1 cellular context compared by ENCODE assay signal in genomic region chr6:52725530-52726192, GRCh38.
TF ChIP-seq lines count a peak whose summit lies in the region.

No MANE protein-coding gene starts in this region.

TF ChIP-seq in HepG2, 621 proteins besides CTCF, POLR2A, EP300 and RAD21 (continued from another document and continues in another):
- TF ChIP-seq AKNA (CRISPR knock-in tag; IDR thresholded peaks at IDR 0.05; ENCODE audit: borderline replicate concordance) (no peak), TBP (CRISPR knock-in tag; IDR thresholded peaks at IDR 0.05) (0 out of 2 replicates have a peak, but pooled peaks have one; percentile 81), ZNF792 (CRISPR knock-in tag; IDR thresholded peaks at IDR 0.05) (peak; percentile 80), YEATS4 (CRISPR knock-in tag; IDR thresholded peaks at IDR 0.05; ENCODE audit: borderline replicate concordance) (peak; percentile 74; the same call in 1 of the 2 replicates), SOX13 (IDR thresholded peaks at IDR 0.05) (peak; percentile 96), SOX13 (CRISPR knock-in tag; conservative IDR thresholded peaks at IDR 0.05 in 1 of 2, IDR thresholded peaks at IDR 0.05 in 1 of 2) (peak in 1 of 2 experiments; percentile 98; a peak in 2 of 4 replicates), ZNF234 (CRISPR knock-in tag; conservative IDR thresholded peaks at IDR 0.05) (0 out of 2 replicates have a peak, but pooled peaks have one; percentile 71), E2F1 (CRISPR knock-in tag; IDR thresholded peaks at IDR 0.05) (0 out of 2 replicates have a peak, but pooled peaks have one; percentile 26), MLX (CRISPR knock-in tag; IDR thresholded peaks at IDR 0.05) (peak; percentile 87), HOMEZ (CRISPR knock-in tag; IDR thresholded peaks at IDR 0.05; ENCODE audit: low read depth) (peak; percentile 94), KMT2A (CRISPR knock-in tag; IDR thresholded peaks at IDR 0.05) (peak; percentile 29; the same call in 1 of the 2 replicates), MYPOP (CRISPR knock-in tag; IDR thresholded peaks at IDR 0.05) (peak; percentile 91; the same call in 1 of the 2 replicates), ZNF407 (CRISPR knock-in tag; IDR thresholded peaks at IDR 0.05; ENCODE audit: not compliant biosample characterization) (no peak), RFX5 (IDR thresholded peaks at IDR 0.05; ENCODE audit: low read depth, low read length) (peak; percentile 46; the same call in 1 of the 2 replicates), PHF8 (CRISPR knock-in tag; IDR thresholded peaks at IDR 0.05) (peak; percentile 17; the same call in 1 of the 2 replicates), RFXAP (CRISPR knock-in tag; IDR thresholded peaks at IDR 0.05; ENCODE audit: borderline replicate concordance) (peak; percentile 68; the same call in 1 of the 2 replicates), ZNF788 (CRISPR knock-in tag; IDR thresholded peaks at IDR 0.05; ENCODE audit: borderline replicate concordance) (peak; percentile 82; the same call in 1 of the 2 replicates), NCOA1 (CRISPR knock-in tag; IDR thresholded peaks at IDR 0.05) (peak; percentile 99), GLI4 (CRISPR knock-in tag; IDR thresholded peaks at IDR 0.05; ENCODE audit: borderline replicate concordance) (no peak), RBM22 (optimal IDR thresholded peaks at IDR 0.05; ENCODE audit: low read length) (no peak), SMARCC2 (IDR thresholded peaks at IDR 0.05) (peak; percentile 96), AHR (CRISPR knock-in tag; IDR thresholded peaks at IDR 0.05) (no peak; the same call in 1 of the 2 replicates), ZNF34 (CRISPR knock-in tag; IDR thresholded peaks at IDR 0.05; ENCODE audit: borderline replicate concordance) (no peak), HOXA5 (CRISPR knock-in tag; IDR thresholded peaks at IDR 0.05) (peak; percentile 81), ETS1 (CRISPR knock-in tag; IDR thresholded peaks at IDR 0.05) (no peak), GABPA (IDR thresholded peaks at IDR 0.05; ENCODE audit: low read depth, low read length) (no peak), GABPA (CRISPR knock-in tag; IDR thresholded peaks at IDR 0.05; ENCODE audit: low read depth) (peak; percentile 49; the same call in 1 of the 2 replicates), GFI1 (CRISPR knock-in tag; IDR thresholded peaks at IDR 0.05; ENCODE audit: borderline replicate concordance) (peak; percentile 93), RBFOX2 (IDR thresholded peaks at IDR 0.05; ENCODE audit: low read depth, low read length) (no peak), ZNF564 (CRISPR knock-in tag; IDR thresholded peaks at IDR 0.05) (0 out of 2 replicates have a peak, but pooled peaks have one; percentile 54), ZNF136 (CRISPR knock-in tag; IDR thresholded peaks at IDR 0.05; ENCODE audit: low read depth) (peak; percentile 77; the same call in 1 of the 2 replicates), RORA (CRISPR knock-in tag; IDR thresholded peaks at IDR 0.05) (peak; percentile 39; the same call in 1 of the 2 replicates), ZNF724P (CRISPR knock-in tag; IDR thresholded peaks at IDR 0.05; ENCODE audit: borderline replicate concordance) (peak; percentile 64; the same call in 1 of the 2 replicates), HNRNPUL1 (IDR thresholded peaks at IDR 0.05; ENCODE audit: low read depth, low read length) (0 out of 2 replicates have a peak, but pooled peaks have one; percentile 34), ZNF703 (CRISPR knock-in tag; IDR thresholded peaks at IDR 0.05; ENCODE audit: borderline replicate concordance) (peak; percentile 97), ZNF761 (CRISPR knock-in tag; conservative IDR thresholded peaks at IDR 0.05) (no peak), NR2C2 (CRISPR knock-in tag; IDR thresholded peaks at IDR 0.05; ENCODE audit: borderline replicate concordance) (peak; percentile 75), ZNF549 (CRISPR knock-in tag; IDR thresholded peaks at IDR 0.05) (peak; percentile 28; the same call in 1 of the 2 replicates), ZNF749 (CRISPR knock-in tag; IDR thresholded peaks at IDR 0.05; ENCODE audit: borderline replicate concordance) (peak; percentile 91; the same call in 1 of the 2 replicates), MNT (IDR thresholded peaks at IDR 0.05) (no peak)
